ENCODE assay signal across 8 cellular contexts in genomic region chr16:53346-54236, GRCh38. TPM values are rescaled to one million over a fixed set of nuclear protein-coding genes. Genes with fewer than 3 reads are reported as not detected.
A peak's percentile ranks its signal among the peaks of the same experiment; 100 is the strongest.
DNase-seq lines count a peak whose midpoint lies in the region; ATAC-seq and TF ChIP-seq lines count a peak whose summit lies in the region.

Gene POLR3K, minus strand, starts transcription at chr16:53608. Its CDS starts 22 bp downstream, at chr16:53586.
Gene SNRNP25, plus strand, starts transcription at chr16:53828. Its CDS starts 189 bp downstream, at chr16:54017.

- peak; percentile 97 for ATAC-seq in naive thymus-derived CD8-positive, alpha-beta T cell
- peak; percentile 96 for ATAC-seq in stimulated activated naive B cell treated with anti-CD40 and anti-IgM and Interleukin-4, amounts not matched to agents 10 μg/mL and 1 μg/mL and 100 μg/mL, for 72 hours (replicated peaks)

- peak; percentile 100 for DNase-seq in GM23248
- peak; percentile 78 to 81 for DNase-seq in Kasumi-1 (lab: John Stamatoyannopoulos, UW)
- peak; percentile 98 for DNase-seq in RKO (ENCODE audit: low spot score)
- DNase-seq in activated T-helper 1 cell treated with Interleukin-2 at 50 U/mL for 16 hours (ENCODE audit: low read depth) = peak; percentile 94
- DNase-seq in fibroblast of lung (ENCODE audit: low read depth in 2 of 2) = peak; percentile 97 to 98
- DNase-seq in naive thymus-derived CD8-positive, alpha-beta T cell = peak; percentile 89 to 99 (median 97)
- peak; percentile 96 for DNase-seq in stimulated activated naive B cell treated with anti-CD40 and anti-IgM and Interleukin-4, amounts not matched to agents 10 μg/mL and 1 μg/mL and 100 μg/mL, for 72 hours

- peaks cover 22% of the 10 kb centered on the region for H3K4me1 ChIP-seq in DOHH2 (ENCODE audit: control insufficient read depth, low read length)
- 0 out of 2 replicates have a peak, but pooled peaks cover 3% of the 10 kb centered on the region for H3K4me1 ChIP-seq in GM23248 (ENCODE audit: insufficient read depth)
- peaks cover 2% of the 10 kb centered on the region for H3K4me1 ChIP-seq in fibroblast of lung (ENCODE audit: control insufficient read depth, extremely low read depth, insufficient read depth, low read length)

- 0 out of 2 replicates have a peak, but pooled peaks cover 10% of the 10 kb centered on the region for H4K20me1 ChIP-seq in DOHH2 (ENCODE audit: control insufficient read depth, insufficient read depth, low read depth, low read length)
- H4K20me1 ChIP-seq in GM23248 (ENCODE audit: insufficient read depth) = no peaks in the 10 kb centered on the region
- H4K20me1 ChIP-seq in fibroblast of lung (ENCODE audit: control insufficient read depth, extremely low read depth, insufficient read depth, low read length) = no peaks in the 10 kb centered on the region

- POLR2A ChIA-PET in naive thymus-derived CD8-positive, alpha-beta T cell (lab: Charles Lee) = interaction anchor here (1.0 to 1.5 kb wide), 4 partner anchors 15 to 182 kb away, joined by 3 to 7 read pairs (median 4); partner anchors contain the start of gene MPG

- no peaks in the 10 kb centered on the region for H3K9me3 ChIP-seq in DOHH2 (ENCODE audit: control insufficient read depth, insufficient read depth, low read length)
- no peaks in the 10 kb centered on the region for H3K9me3 ChIP-seq in GM23248 (ENCODE audit: low read depth)
- no peaks in the 10 kb centered on the region for H3K9me3 ChIP-seq in fibroblast of lung (ENCODE audit: control insufficient read depth, insufficient read depth, low read depth, low read length)

- H3K4me2 ChIP-seq in DOHH2 (ENCODE audit: low read length) (peak within 1 kb of the TSS; percentile 74), GM23248 (ENCODE audit: unreplicated experiment) (peak within 1 kb of the TSS; percentile 86), fibroblast of lung (ENCODE audit: extremely low read depth, insufficient read depth, low read length) (peak within 1 kb of the TSS; percentile 87)

- no peaks in the 10 kb centered on the region for H3K9me3 Mint-ChIP-seq in naive thymus-derived CD8-positive, alpha-beta T cell
- H3K9me3 Mint-ChIP-seq in stimulated activated naive B cell treated with anti-CD40 and anti-IgM and Interleukin-4, amounts not matched to agents 10 μg/mL and 1 μg/mL and 100 μg/mL, for 72 hours = no peaks in the 10 kb centered on the region

- H3K4me1 Mint-ChIP-seq in naive thymus-derived CD8-positive, alpha-beta T cell = peaks cover 11 to 37% (median 33%) of the 10 kb centered on the region in 4 donors
- H3K4me1 Mint-ChIP-seq in stimulated activated naive B cell treated with anti-CD40 and anti-IgM and Interleukin-4, amounts not matched to agents 10 μg/mL and 1 μg/mL and 100 μg/mL, for 72 hours = peaks cover 13 to 32% of the 10 kb centered on the region in 2 donors

- H3K9ac ChIP-seq in GM23248 (peak within 1 kb of the TSS; percentile 81), fibroblast of lung (ENCODE audit: insufficient read depth, low read length) (peak within 1 kb of the TSS; percentile 64)

- H3K36me3 Mint-ChIP-seq in naive thymus-derived CD8-positive, alpha-beta T cell = peaks cover 0 to 29% (median 5%) of the 10 kb centered on the region in 3 donors
- peaks cover 31 to 50% of the 10 kb centered on the region in 2 donors for H3K36me3 Mint-ChIP-seq in stimulated activated naive B cell treated with anti-CD40 and anti-IgM and Interleukin-4, amounts not matched to agents 10 μg/mL and 1 μg/mL and 100 μg/mL, for 72 hours

- no peaks in the 10 kb centered on the region for H3K9me2 ChIP-seq in DOHH2 (replicated peaks; ENCODE audit: control insufficient read depth, low read length)
- no peaks in the 10 kb centered on the region for H3K9me2 ChIP-seq in GM23248 (ENCODE audit: insufficient read depth)

- WGBS in GM23248 (ENCODE audit: low coverage in 1 of 2, low lambda C conversion rate in 2 of 2, missing lambda C conversion rate in 2 of 2), 2 experiments = 1 to 2% methylated on average over 70 to 72 of the region's 91 CpGs

- H2AFZ ChIP-seq in GM23248 (peak within 1 kb of the TSS; percentile 93), fibroblast of lung (ENCODE audit: low read length) (peak within 1 kb of the TSS; percentile 90)

- TF ChIP-seq CTCF in DOHH2 (IDR thresholded peaks at IDR 0.05; ENCODE audit: low read depth, low read length, poor library complexity, severe bottlenecking) = no peak
- TF ChIP-seq CTCF in fibroblast of lung (conservative IDR thresholded peaks at IDR 0.05 in 1 of 2, IDR thresholded peaks at IDR 0.05 in 1 of 2; ENCODE audit: low read depth in 1 of 2, low read length in 2 of 2) = no peak

- peaks cover 68% of the 10 kb centered on the region for H3K79me2 ChIP-seq in DOHH2 (ENCODE audit: control insufficient read depth, low read length)
- H3K79me2 ChIP-seq in GM23248 (ENCODE audit: insufficient read depth) = peaks cover 39% of the 10 kb centered on the region
- H3K79me2 ChIP-seq in fibroblast of lung (ENCODE audit: control insufficient read depth, insufficient read depth, low read length) = peaks cover 11% of the 10 kb centered on the region

- H3F3A ChIP-seq in DOHH2 (ENCODE audit: control insufficient read depth, insufficient read depth) (peaks cover 3% of the 10 kb centered on the region; the same call in 1 of the 2 replicates), GM23248 (ENCODE audit: insufficient read depth) (peaks cover 4% of the 10 kb centered on the region; the same call in 1 of the 2 replicates)

- H3K27me3 ChIP-seq in DOHH2 (ENCODE audit: control insufficient read depth, low read length) = no peaks in the 10 kb centered on the region
- no peaks in the 10 kb centered on the region for H3K27me3 ChIP-seq in GM23248 (replicated peaks; ENCODE audit: insufficient read depth)
- H3K27me3 ChIP-seq in fibroblast of lung (ENCODE audit: control insufficient read depth, insufficient read depth, low read length) = no peaks in the 10 kb centered on the region

- H3K27ac Mint-ChIP-seq in naive thymus-derived CD8-positive, alpha-beta T cell = peak within 1 kb of the TSS; percentile 82 to 95 (median 92)
- H3K27ac Mint-ChIP-seq in stimulated activated naive B cell treated with anti-CD40 and anti-IgM and Interleukin-4, amounts not matched to agents 10 μg/mL and 1 μg/mL and 100 μg/mL, for 72 hours = peak within 1 kb of the TSS; percentile 98

- H3K36me3 ChIP-seq in DOHH2 (ENCODE audit: control insufficient read depth, low read length) (peaks cover 69% of the 10 kb centered on the region), GM23248 (ENCODE audit: low read depth) (peaks cover 11% of the 10 kb centered on the region; the same call in 1 of the 2 replicates), fibroblast of lung (ENCODE audit: control insufficient read depth, insufficient read depth, low read length) (peaks cover 25% of the 10 kb centered on the region)

- H3K4me3 ChIP-seq in DOHH2 (ENCODE audit: low read length) (peak within 1 kb of the TSS; percentile 83), GM23248 (peak within 1 kb of the TSS; percentile 87), fibroblast of lung (replicated peaks in 1 of 4; ENCODE audit: control extremely low read depth in 1 of 4, insufficient read depth in 1 of 4, low read depth in 3 of 4, low read length in 4 of 4) (peak within 1 kb of the TSS; percentile 80 to 91 (median 83))

- H3K27me3 Mint-ChIP-seq in naive thymus-derived CD8-positive, alpha-beta T cell = no peaks in the 10 kb centered on the region
- no peaks in the 10 kb centered on the region for H3K27me3 Mint-ChIP-seq in stimulated activated naive B cell treated with anti-CD40 and anti-IgM and Interleukin-4, amounts not matched to agents 10 μg/mL and 1 μg/mL and 100 μg/mL, for 72 hours

- H3K27ac ChIP-seq in DOHH2 (ENCODE audit: low read depth, low read length) (peak within 1 kb of the TSS; percentile 74), GM23248 (peak within 1 kb of the TSS; percentile 59), fibroblast of lung (ENCODE audit: insufficient read depth, low read length) (peak within 1 kb of the TSS; percentile 50)

- in situ Hi-C loops in GM23248 (cut with MboI) = no loop called here

- peak within 1 kb of the TSS; percentile 94 to 99 (median 97) for H3K4me3 Mint-ChIP-seq in naive thymus-derived CD8-positive, alpha-beta T cell
- peak within 1 kb of the TSS; percentile 92 to 98 for H3K4me3 Mint-ChIP-seq in stimulated activated naive B cell treated with anti-CD40 and anti-IgM and Interleukin-4, amounts not matched to agents 10 μg/mL and 1 μg/mL and 100 μg/mL, for 72 hours

RNA-seq across cellular contexts. Expression of gene POLR3K, which starts in this region (rescaled TPM):
- total RNA-seq in GM23248 (2014; rRNA removed; shearing (Covaris generic)) = 2.2 and 5.2 TPM in 2 replicates
- polyA plus RNA-seq in GM23248 (2016; fragmentation: Nextera tagmentation; extraction: Ambion mirVana) = 16.0 and 17.2 TPM in 2 replicates
- 2.6 and 3.3 TPM in 2 replicates for total RNA-seq in fibroblast of lung
- polyA plus RNA-seq in fibroblast of lung = 12.9 and 27.3 TPM in 2 replicates
- polyA plus RNA-seq in fibroblast of lung (2012) = 9.9 and 19.7 TPM in 2 replicates
- polyA minus RNA-seq in fibroblast of lung (ENCODE audit: low replicate concordance) = 8.0 TPM in 1 of 2 replicates, not detected in the other
- total RNA-seq in naive thymus-derived CD8-positive, alpha-beta T cell = 10 to 100 TPM; 16.2 to 17.1 TPM
- 10 to 100 TPM; 20.9 to 29.5 (median 23.1) TPM for polyA plus RNA-seq in naive thymus-derived CD8-positive, alpha-beta T cell

RNA-seq across cellular contexts. Expression of gene SNRNP25, which starts in this region (rescaled TPM):
- total RNA-seq in GM23248 (2014; rRNA removed; shearing (Covaris generic)) = 12.1 and 17.6 TPM in 2 replicates
- polyA plus RNA-seq in GM23248 (2016; fragmentation: Nextera tagmentation; extraction: Ambion mirVana) = 30.4 and 31.5 TPM in 2 replicates
- 14.6 and 20.5 TPM in 2 replicates for total RNA-seq in fibroblast of lung
- 25.9 and 49.4 TPM in 2 replicates for polyA plus RNA-seq in fibroblast of lung
- 29.6 and 57.8 TPM in 2 replicates for polyA plus RNA-seq in fibroblast of lung (2012)
- polyA minus RNA-seq in fibroblast of lung (ENCODE audit: low replicate concordance) = 21.1 and 31.3 TPM in 2 replicates
- total RNA-seq in naive thymus-derived CD8-positive, alpha-beta T cell = 10 to 100 TPM in 1 of 2 experiments, 1 to 10 TPM in 1; 9.5 to 11.3 TPM
- polyA plus RNA-seq in naive thymus-derived CD8-positive, alpha-beta T cell = 10 to 100 TPM; 20.2 to 30.2 (median 22.3) TPM

Comparison
In these comparisons a context has a peak if more than half of its experiments do, and no peak if none do; other contexts are left out.
1. Peak in every context shown above with its lines: DNase-seq, ATAC-seq, H3K4me3 ChIP-seq and H3K27ac ChIP-seq.